13 cellular contexts compared by ENCODE assay signal in the genomic region with DNA sequence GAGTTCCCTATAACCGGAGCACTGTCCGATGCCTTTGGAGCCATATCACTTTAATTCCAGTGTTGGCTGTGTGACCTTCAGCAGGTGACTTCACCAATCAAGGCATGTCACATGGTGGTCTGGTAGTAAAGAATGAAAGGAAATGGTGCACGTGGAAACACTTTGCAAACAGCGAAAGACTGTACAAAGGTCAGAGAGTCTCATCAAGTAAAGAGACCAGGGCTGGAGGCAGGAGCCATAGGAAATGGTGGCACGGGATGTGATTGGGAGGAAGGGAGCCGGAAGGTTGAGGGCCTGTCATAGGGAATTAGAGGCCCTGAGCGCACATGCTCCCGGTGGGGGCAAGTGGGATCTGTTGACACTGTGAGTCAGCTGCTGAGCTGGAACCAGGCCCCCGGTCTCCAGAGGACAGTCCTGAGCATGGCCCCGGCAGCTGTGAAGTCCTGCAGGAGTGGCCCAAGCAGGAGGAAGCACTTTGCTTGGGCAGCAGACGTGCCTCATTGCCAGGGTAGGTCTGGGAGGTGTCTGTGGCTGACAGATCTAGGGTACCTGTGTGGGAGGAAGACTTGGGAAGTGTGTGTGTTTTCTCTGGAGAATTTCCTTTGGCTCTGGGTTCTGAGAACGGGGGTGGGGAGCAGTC. TPM values are rescaled to one million over a fixed set of nuclear protein-coding genes. Genes with fewer than 3 reads are reported as not detected.
DNase-seq lines count a peak whose midpoint lies in the region; ATAC-seq and TF ChIP-seq lines count a peak whose summit lies in the region.
"Had no signal": no experiment of that assay in that cellular context is flagged by ENCODE, and none has a peak within 500 bp of the region (broad histone marks: within the 10 kb centered on the region; RNA-seq: fewer than 3 reads in every experiment).

No MANE protein-coding gene starts in this region.

- TF ChIP-seq EP300 in gastroesophageal sphincter (IDR thresholded peaks at IDR 0.05) = no peak

- ATAC-seq in gastroesophageal sphincter (peak; percentile 26), HG03025 (IDR thresholded peaks at IDR 0.05; ENCODE audit: low FRiP score, unreplicated experiment) (no peak), foreskin keratinocyte (no peak)

- intact Hi-C loops in PC-9 (cut with micrococcal nuclease; ENCODE audit: unreplicated experiment) = no loop called here
- intact Hi-C loops in posterior vena cava (cut with DNase I) = loop anchor here in 1 of 2 donors (2.0 kb wide), 2 partner anchors 43 to 51 kb away; no protein-coding TSS in a partner anchor
- intact Hi-C loops in testis (cut with DNase I; ENCODE audit: low total_unique reads) = loop anchor here (5.0 kb wide), 1 partner anchor 50 kb away; no protein-coding TSS in a partner anchor

- no peak overlapping the region for H3K27ac ChIP-seq in PC-9
- peak overlapping the region in 1 of 4 donors; percentile 13 for H3K27ac ChIP-seq in gastroesophageal sphincter
- H3K27ac ChIP-seq in testis = no peak overlapping the region
- no peak overlapping the region for H3K27ac ChIP-seq in foreskin keratinocyte
- H3K27ac ChIP-seq: GM23248, vagina had no signal

- H3K79me2 ChIP-seq in PC-9 (ENCODE audit: low read depth) = peaks cover 6% of the 10 kb centered on the region; the same call in 1 of the 2 replicates

- H2AFZ ChIP-seq in PC-9 = no peak overlapping the region
- H2AFZ ChIP-seq: GM23248 had no signal

- H3K4me2 ChIP-seq in PC-9 = peak overlapping the region; percentile 99; the same call in 1 of the 2 replicates

- no peaks in the 10 kb centered on the region for H4K20me1 ChIP-seq in PC-9 (ENCODE audit: insufficient read depth)

- CTCF ChIA-PET in PC-9 (lab: Charles Lee) = interaction anchor here (0.6 to 1.6 kb wide), 6 partner anchors 13 to 1086 kb away, joined by 3 to 9 read pairs (median 4); no protein-coding TSS in a partner anchor

- H3K4me3 ChIP-seq in PC-9 = no peak overlapping the region
- no peak overlapping the region for H3K4me3 ChIP-seq in gastroesophageal sphincter
- no peak overlapping the region for H3K4me3 ChIP-seq in testis
- H3K4me3 ChIP-seq: GM23248, vagina had no signal

- H3K4me1 ChIP-seq in PC-9 (replicated peaks; ENCODE audit: insufficient read depth) (peaks cover 14% of the 10 kb centered on the region; the same call in 1 of the 2 replicates), gastroesophageal sphincter (peaks cover 0 to 68% (median 17%) of the 10 kb centered on the region in 3 donors), testis (peaks cover 36% of the 10 kb centered on the region), foreskin keratinocyte (no peaks in the 10 kb centered on the region)

- WGBS in gastroesophageal sphincter (ENCODE audit: low coverage in 1 of 2), 2 donors = 60 to 71% methylated on average over 6 of the region's 12 CpGs
- 66 to 71% methylated on average over 12 of the region's 12 CpGs for WGBS in testis, 2 donors

- H3K36me3 ChIP-seq in PC-9 (ENCODE audit: low read depth) = no peaks in the 10 kb centered on the region
- no peaks in the 10 kb centered on the region for H3K36me3 ChIP-seq in gastroesophageal sphincter
- no peaks in the 10 kb centered on the region for H3K36me3 ChIP-seq in testis (ENCODE audit: low read depth, missing control alignments)
- H3K36me3 ChIP-seq: vagina had no signal

- TF ChIP-seq POLR2A in gastroesophageal sphincter (IDR thresholded peaks at IDR 0.05) = no peak
- TF ChIP-seq POLR2A in testis (IDR thresholded peaks at IDR 0.05) = no peak

- H3K9me3 ChIP-seq in PC-9 (ENCODE audit: insufficient read depth, low read depth) (no peaks in the 10 kb centered on the region), gastroesophageal sphincter (no peaks in the 10 kb centered on the region), testis (no peaks in the 10 kb centered on the region)
- H3K9me3 ChIP-seq: vagina had no signal

- H3K27me3 ChIP-seq in PC-9 (ENCODE audit: insufficient read depth, low read depth) (0 out of 2 replicates have a peak, but pooled peaks cover under 1% of the 10 kb centered on the region), gastroesophageal sphincter (peaks cover 5% of the 10 kb centered on the region), testis (no peaks in the 10 kb centered on the region), foreskin keratinocyte (peaks cover 89% of the 10 kb centered on the region)
- H3K27me3 ChIP-seq: vagina had no signal

- no TSS peak for BruUV-seq in PC-9 (replicated peaks; lab: Mats Ljungman, UMichigan)

- POLR2A ChIA-PET in PC-9 (lab: Charles Lee; ENCODE audit: unreplicated experiment) = no interaction called here

- H3K9me2 ChIP-seq in PC-9 (ENCODE audit: insufficient read depth) = no peaks in the 10 kb centered on the region

- DNase-seq in EH (ENCODE audit: low read depth) (peak; percentile 45), PC-9 (peak in 1 of 2 experiments; percentile 37), posterior vena cava (ENCODE audit: low spot score) (peak; percentile 83), testis (no peak), foreskin keratinocyte (no peak)
- DNase-seq: activated B cell treated with CpG ODN at 0.5 μM for 24 hours; activated naive CD4-positive, alpha-beta T cell; effector CD4-positive, alpha-beta T cell; GM23248; NCI-H1105 had no signal

- H3F3A ChIP-seq in PC-9 (ENCODE audit: insufficient read depth, low read depth) = peaks cover 10% of the 10 kb centered on the region; the same call in 1 of the 2 replicates

- no peak for TF ChIP-seq CTCF in PC-9 (conservative IDR thresholded peaks at IDR 0.05)
- TF ChIP-seq CTCF in gastroesophageal sphincter (IDR thresholded peaks at IDR 0.05) = no peak
- no peak for TF ChIP-seq CTCF in testis (IDR thresholded peaks at IDR 0.05)
- no peak for TF ChIP-seq CTCF in foreskin keratinocyte (conservative IDR thresholded peaks at IDR 0.05)

RNA-seq across cellular contexts. Expression of a gene that starts 2.0 kb away (rescaled TPM):
- total RNA-seq in PC-9 (2021) = 8.3 and 10.1 TPM in 2 replicates
- 1 to 10 TPM; 1.5 to 5.6 (median 3.4) TPM for total RNA-seq in gastroesophageal sphincter
- 1 to 10 TPM; 1.8 to 2.4 TPM for total RNA-seq in posterior vena cava
- total RNA-seq in testis = 1 to 10 TPM; 7.1 to 8.3 TPM
- 5.1 TPM for polyA plus RNA-seq in testis (ENCODE audit: insufficient read depth, low read depth, low replicate concordance)
- 0.18 and 0.24 TPM in 2 replicates for total RNA-seq in foreskin keratinocyte
- 0.10 and 0.11 TPM in 2 replicates for polyA plus RNA-seq in foreskin keratinocyte
- total RNA-seq: activated B cell treated with CpG ODN at 0.5 μM for 24 hours had no signal

Comparison
In these comparisons a context has a peak if more than half of its experiments do, and no peak if none do; other contexts are left out.
1. DNase-seq: peak in EH (single experiment) and posterior vena cava (single experiment); none in testis (single experiment) and foreskin keratinocyte (0 of 2).